In genomic region chr19:9857920-9858746, GRCh38 we compare ENCODE assay signal across 12 cellular contexts. TPM values are rescaled to one million over a fixed set of nuclear protein-coding genes. Genes with fewer than 3 reads are reported as not detected.
A peak's percentile ranks its signal among the peaks of the same experiment; 100 is the strongest.
DNase-seq lines count a peak whose midpoint lies in the region; ATAC-seq, FAIRE-seq and TF ChIP-seq lines count a peak whose summit lies in the region.
"Had no signal": no experiment of that assay in that cellular context is flagged by ENCODE, and none has a peak within 500 bp of the region (broad histone marks: within the 10 kb centered on the region; RNA-seq: fewer than 3 reads in every experiment).

No MANE protein-coding gene starts in this region.

- H3K36me3 Mint-ChIP-seq in type B pancreatic cell, result peaks cover 16% of the 10 kb centered on the region

- H3K27ac Mint-ChIP-seq in type B pancreatic cell, result no peak overlapping the region

- H3K27me3 ChIP-seq in RWPE2 (ENCODE audit: insufficient read depth, poor library complexity, severe bottlenecking) (no peaks in the 10 kb centered on the region), small intestine (ENCODE audit: control insufficient read depth in 2 of 2, insufficient read depth in 2 of 2, low read length in 2 of 2) (no peaks in the 10 kb centered on the region)

- H3K27ac ChIP-seq in RWPE2 (ENCODE audit: poor library complexity, severe bottlenecking), result no peak overlapping the region
- peak overlapping the region; percentile 57 for H3K27ac ChIP-seq in angular gyrus (ENCODE audit: low read depth, low read length)
- H3K27ac ChIP-seq in small intestine (ENCODE audit: low read depth in 1 of 2, low read length in 1 of 2), result peak overlapping the region; percentile 35 to 75
- H3K27ac ChIP-seq: SK-N-MC, thoracic aorta had no signal

- H3K4me3 ChIP-seq in RWPE2 (ENCODE audit: severe bottlenecking), result no peak overlapping the region
- H3K4me3 ChIP-seq in small intestine (ENCODE audit: low read depth in 1 of 2, low read length in 2 of 2), result no peak overlapping the region
- H3K4me3 ChIP-seq: SK-N-MC, thoracic aorta had no signal

- no peak overlapping the region for H3K4me3 Mint-ChIP-seq in type B pancreatic cell

- TF ChIP-seq CTCF in GM20000 (IDR thresholded peaks at IDR 0.05; ENCODE audit: extremely low read depth, missing control alignments) (no peak), RWPE2 (IDR thresholded peaks at IDR 0.05; ENCODE audit: poor library complexity, severe bottlenecking) (no peak), type B pancreatic cell (conservative IDR thresholded peaks at IDR 0.05) (no peak)

- H3K36me3 ChIP-seq in RWPE2 (ENCODE audit: low read depth) (no peaks in the 10 kb centered on the region), small intestine (ENCODE audit: control insufficient read depth in 2 of 2, insufficient read depth in 2 of 2, low read length in 2 of 2) (no peaks in the 10 kb centered on the region)
- H3K36me3 ChIP-seq: thoracic aorta had no signal

- H3K4me1 ChIP-seq in RWPE2 (ENCODE audit: insufficient read depth, poor library complexity, severe bottlenecking) (no peaks in the 10 kb centered on the region), small intestine (ENCODE audit: control insufficient read depth in 2 of 2, insufficient read depth in 1 of 2, low read depth in 1 of 2, low read length in 1 of 2) (no peaks in the 10 kb centered on the region)

- ATAC-seq in RWPE2 (ENCODE audit: low read depth) (peak; percentile 35; the same call in 1 of the 3 replicates), GM19463 (IDR thresholded peaks at IDR 0.05; ENCODE audit: unreplicated experiment) (no peak)

- DNase-seq in GM20000 (ENCODE audit: low spot score) (peak; percentile 76), RWPE2 (ENCODE audit: low spot score) (no peak), small intestine (peak; percentile 39), iPS-NIHi7 (ENCODE audit: extremely low spot score) (no peak), type B pancreatic cell (ENCODE audit: extremely low spot score, unreplicated experiment) (no peak), AG20443 (ENCODE audit: low spot score) (no peak)
- DNase-seq: DMS79 treated with DMSO at 0.1 percent for 48 hours, HCEC 1CT had no signal

- FAIRE-seq in small intestine (lab: Jason Lieb, UNC), result no peak

- H3K9me3 Mint-ChIP-seq in type B pancreatic cell, result no peaks in the 10 kb centered on the region

- H3K4me1 Mint-ChIP-seq in type B pancreatic cell (ENCODE audit: unreplicated experiment), result no peaks in the 10 kb centered on the region

- H3K9me3 ChIP-seq in RWPE2 (ENCODE audit: severe bottlenecking) (no peaks in the 10 kb centered on the region), small intestine (ENCODE audit: control insufficient read depth, low read depth) (no peaks in the 10 kb centered on the region)
- H3K9me3 ChIP-seq: thoracic aorta had no signal

- WGBS in small intestine, 3 donors, result 62 to 87% (median 76%) methylated on average over 9 to 10 of the region's 10 CpGs

- no peaks in the 10 kb centered on the region for H3K27me3 Mint-ChIP-seq in type B pancreatic cell

RNA-seq across cellular contexts. Expression of gene PIN1, which starts 23.0 kb away (rescaled TPM):
- 100 to 1,000 TPM in 1 of 3 donors, 10 to 100 TPM in 2; 74.7 to 109 (median 90.2) TPM for polyA plus RNA-seq in small intestine
- total RNA-seq in type B pancreatic cell (ENCODE audit: low replicate concordance), result 59.9 and 69.6 TPM in 2 replicates

RNA-seq across cellular contexts. Expression of gene UBL5, which starts 30.4 kb away (rescaled TPM):
- 1,000 to 10,000 TPM in 1 of 3 donors, 100 to 1,000 TPM in 2; 606 to 1,357 (median 909) TPM for polyA plus RNA-seq in small intestine
- 347 and 362 TPM in 2 replicates for total RNA-seq in type B pancreatic cell (ENCODE audit: low replicate concordance)

RNA-seq across cellular contexts. Expression of gene FBXL12, which starts 39.3 kb away (rescaled TPM):
- polyA plus RNA-seq in small intestine, result 10 to 100 TPM; 17.1 to 36.5 (median 27.0) TPM
- 27.8 and 31.4 TPM in 2 replicates for total RNA-seq in type B pancreatic cell (ENCODE audit: low replicate concordance)

Comparison
In these comparisons a context has a peak if more than half of its experiments do, and no peak if none do; other contexts are left out.
1. DNase-seq: peak in GM20000 (single experiment) and small intestine (single experiment); none in RWPE2 (single experiment), iPS-NIHi7 (single experiment), type B pancreatic cell (single experiment) and AG20443 (single experiment).